In the genomic region with DNA sequence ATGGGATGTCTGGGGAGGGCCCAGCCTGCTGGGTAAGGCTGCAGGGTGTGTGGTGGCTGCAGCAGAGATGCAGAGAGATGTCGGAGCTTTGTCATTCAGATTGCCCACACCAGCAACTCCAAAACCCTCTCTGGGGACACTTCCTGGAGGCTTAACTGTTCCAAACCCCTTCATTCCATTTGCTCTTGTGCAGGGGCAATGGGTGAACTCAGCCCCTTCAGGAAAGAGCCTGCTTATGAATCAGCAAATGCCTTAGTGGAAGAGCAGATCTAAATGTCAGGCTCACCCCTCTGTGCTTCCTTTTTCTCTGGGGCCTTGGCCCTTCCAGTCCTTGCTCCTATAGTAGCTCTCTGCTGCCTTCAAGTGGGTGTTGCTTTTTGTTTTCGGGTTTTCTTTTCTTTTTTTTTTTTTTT, we compare ENCODE assay signal across 1 cellular context.
TF ChIP-seq lines count a peak whose summit lies in the region.

No MANE protein-coding gene starts in this region.

TF ChIP-seq in H1, 55 proteins besides CTCF, POLR2A, EP300 and RAD21:
- TF ChIP-seq NRF1 (IDR thresholded peaks at IDR 0.05; ENCODE audit: low read depth, low read length) (no peak), SIN3A (conservative IDR thresholded peaks at IDR 0.05 in 1 of 2, IDR thresholded peaks at IDR 0.05 in 1 of 2; ENCODE audit: low read depth in 1 of 2, low read length in 2 of 2) (peak in 1 of 2 experiments; percentile 38; a peak in 1 of 4 replicates)
